In genomic region chr16:69329369-69330285, GRCh38 we compare ENCODE assay signal across 9 cellular contexts. TPM values are rescaled to one million over a fixed set of nuclear protein-coding genes. Genes with fewer than 3 reads are reported as not detected.
A peak's percentile ranks its signal among the peaks of the same experiment; 100 is the strongest.
DNase-seq lines count a peak whose midpoint lies in the region; ATAC-seq and TF ChIP-seq lines count a peak whose summit lies in the region.
"Had no signal": no experiment of that assay in that cellular context is flagged by ENCODE, and none has a peak within 500 bp of the region (broad histone marks: within the 10 kb centered on the region; RNA-seq: fewer than 3 reads in every experiment).

No MANE protein-coding gene starts in this region.

- no peaks in the 10 kb centered on the region for H3K9me3 Mint-ChIP-seq in Caco-2 (ENCODE audit: unreplicated experiment)
- no peaks in the 10 kb centered on the region for H3K9me3 Mint-ChIP-seq in progenitor cell of endocrine pancreas (ENCODE audit: low read depth)

- H3K79me2 ChIP-seq in KMS-11 (ENCODE audit: insufficient read depth, low read depth), result peaks cover 48% of the 10 kb centered on the region

- TF ChIP-seq CTCF in Caco-2 (IDR thresholded peaks at IDR 0.05; ENCODE audit: insufficient read depth in 1 of 2, low read depth in 1 of 2, low read length in 1 of 2, severe bottlenecking in 1 of 2, unreplicated experiment in 1 of 2) (no peak), KMS-11 (conservative IDR thresholded peaks at IDR 0.05; ENCODE audit: low read depth, low read length) (no peak), progenitor cell of endocrine pancreas (IDR thresholded peaks at IDR 0.05; ENCODE audit: unreplicated experiment) (no peak)

- no TSS peak for BruUV-seq in Caco-2 (replicated peaks; lab: Mats Ljungman, UMichigan)

- H3K4me1 Mint-ChIP-seq in Caco-2 (ENCODE audit: low read depth, unreplicated experiment) (peaks cover 30% of the 10 kb centered on the region), progenitor cell of endocrine pancreas (ENCODE audit: low read depth) (peaks cover 12% of the 10 kb centered on the region)

- peaks cover 6% of the 10 kb centered on the region for H3K36me3 ChIP-seq in Caco-2 (ENCODE audit: control insufficient read depth, insufficient read depth, low read length)
- H3K36me3 ChIP-seq in KMS-11 (ENCODE audit: insufficient read depth), result no peaks in the 10 kb centered on the region; the same call in none of the 2 replicates

- intact Hi-C loops in Caco-2 (cut with micrococcal nuclease; ENCODE audit: unreplicated experiment), result loop anchor here (1.0 to 10.0 kb wide), 3 partner anchors 10 to 235 kb away; partner anchors contain the start of genes COG8, NFAT5 and NIP7
- intact Hi-C loops in Right ventricle myocardium superior (cut with DNase I), result no loop called here

- H2AFZ ChIP-seq in KMS-11 (ENCODE audit: low read depth), result peak overlapping the region; percentile 65

- H3K27me3 Mint-ChIP-seq in Caco-2 (ENCODE audit: insufficient read depth, unreplicated experiment) (no peaks in the 10 kb centered on the region), progenitor cell of endocrine pancreas (no peaks in the 10 kb centered on the region)

- H3K4me3 Mint-ChIP-seq in Caco-2 (ENCODE audit: unreplicated experiment) (peak overlapping the region; percentile 87), progenitor cell of endocrine pancreas (ENCODE audit: low read depth) (peak overlapping the region; percentile 77)

- peak overlapping the region; percentile 93 for H3K4me2 ChIP-seq in KMS-11

- ATAC-seq in GM21515 (IDR thresholded peaks at IDR 0.05; ENCODE audit: unreplicated experiment), result peak; percentile 36
- peak; percentile 42 for ATAC-seq in Right ventricle myocardium superior (ENCODE audit: poor library complexity)

- H3K9me3 ChIP-seq in Caco-2, result no peaks in the 10 kb centered on the region

- CTCF ChIA-PET in Caco-2 (lab: Charles Lee), result no interaction called here

- H3K36me3 Mint-ChIP-seq in Caco-2 (ENCODE audit: insufficient read depth, unreplicated experiment) (peaks cover 96% of the 10 kb centered on the region), progenitor cell of endocrine pancreas (ENCODE audit: insufficient read depth) (peaks cover 19% of the 10 kb centered on the region)

- POLR2A ChIA-PET in Caco-2 (lab: Charles Lee), result interaction anchor here (0.6 kb wide), 1 partner anchor 378 kb away, joined by 3 read pairs; no protein-coding TSS in a partner anchor

- H3K4me1 ChIP-seq in Caco-2, result peaks cover 29% of the 10 kb centered on the region
- peaks cover 38% of the 10 kb centered on the region for H3K4me1 ChIP-seq in KMS-11 (ENCODE audit: low read depth, poor library complexity, severe bottlenecking)

- no peaks in the 10 kb centered on the region for H3K27me3 ChIP-seq in Caco-2 (replicated peaks; ENCODE audit: control insufficient read depth, insufficient read depth, low read length)
- H3K27me3 ChIP-seq in KMS-11 (ENCODE audit: insufficient read depth, low read depth), result no peaks in the 10 kb centered on the region

- H3K4me3 ChIP-seq in Caco-2 (ENCODE audit: low read depth, low read length) (peak overlapping the region; percentile 98), KMS-11 (IDR thresholded peaks at IDR 0.05; ENCODE audit: insufficient read depth, low read depth, low read length) (no peak overlapping the region)

- peak overlapping the region; percentile 64 for H3K9ac ChIP-seq in KMS-11

- H4K20me1 ChIP-seq in KMS-11 (ENCODE audit: insufficient read depth), result no peaks in the 10 kb centered on the region

- DNase-seq in Caco-2, result peak; percentile 55 to 69
- peak; percentile 35 for DNase-seq in activated T-helper 1 cell treated with Interleukin-2 at 50 U/mL for 16 hours (ENCODE audit: low read depth)
- peak; percentile 54 for DNase-seq in Right ventricle myocardium superior
- DNase-seq in progenitor cell of endocrine pancreas (ENCODE audit: low spot score, unreplicated experiment), result no peak
- no peak for DNase-seq in ecto neural progenitor cell (ENCODE audit: low spot score)
- DNase-seq in SK-N-DZ (ENCODE audit: low spot score), result no peak

- H3K27ac Mint-ChIP-seq in Caco-2 (ENCODE audit: unreplicated experiment) (peak overlapping the region; percentile 80), progenitor cell of endocrine pancreas (peak overlapping the region; percentile 81)

- peak overlapping the region; percentile 43 for H3K27ac ChIP-seq in KMS-11

RNA-seq across cellular contexts. Expression of gene PDF, which starts 0.8 kb away (rescaled TPM):
- 42.1 and 50.7 TPM in 2 replicates for total RNA-seq in Caco-2 (2022)
- total RNA-seq in Right ventricle myocardium superior, result 5.6 TPM
- total RNA-seq in progenitor cell of endocrine pancreas, result 13.0 and 14.4 TPM in 2 replicates
- 25.4 and 26.0 TPM in 2 replicates for polyA plus RNA-seq in SK-N-DZ (2014; cell fraction: cytosol; rRNA removed)
- polyA plus RNA-seq in SK-N-DZ (2014; cell fraction: nucleus; rRNA removed), result 21.8 and 58.7 TPM in 2 replicates

RNA-seq across cellular contexts. Expression of gene COG8, which starts 9.7 kb away (rescaled TPM):
- total RNA-seq in Caco-2 (2022) (57.4 and 59.1 TPM in 2 replicates), Right ventricle myocardium superior (22.0 TPM), progenitor cell of endocrine pancreas (55.2 and 58.6 TPM in 2 replicates)
- 63.1 and 71.4 TPM in 2 replicates for polyA plus RNA-seq in SK-N-DZ (2014; cell fraction: cytosol; rRNA removed)
- polyA plus RNA-seq in SK-N-DZ (2014; cell fraction: nucleus; rRNA removed), result 57.0 and 77.8 TPM in 2 replicates

RNA-seq across cellular contexts. Expression of gene NIP7, which starts 9.9 kb away (rescaled TPM):
- total RNA-seq in Caco-2 (2022) (65.6 TPM in 2 replicates), Right ventricle myocardium superior (7.3 TPM), progenitor cell of endocrine pancreas (22.9 and 23.8 TPM in 2 replicates)
- polyA plus RNA-seq in SK-N-DZ (2014; cell fraction: cytosol; rRNA removed), result 35.7 and 37.1 TPM in 2 replicates
- 18.7 and 18.8 TPM in 2 replicates for polyA plus RNA-seq in SK-N-DZ (2014; cell fraction: nucleus; rRNA removed)

RNA-seq across cellular contexts. Expression of gene VPS4A, which starts 18.5 kb away (rescaled TPM):
- 42.4 and 45.8 TPM in 2 replicates for total RNA-seq in Caco-2 (2022)
- 28.6 TPM for total RNA-seq in Right ventricle myocardium superior
- total RNA-seq in progenitor cell of endocrine pancreas, result 21.2 and 25.2 TPM in 2 replicates
- polyA plus RNA-seq in SK-N-DZ (2014; cell fraction: cytosol; rRNA removed), result 39.3 and 42.1 TPM in 2 replicates
- polyA plus RNA-seq in SK-N-DZ (2014; cell fraction: nucleus; rRNA removed), result 54.8 and 71.4 TPM in 2 replicates

RNA-seq across cellular contexts. Expression of gene TMED6, which starts 22.0 kb away (rescaled TPM):
- total RNA-seq in Caco-2 (2022) (2.4 TPM in 2 replicates), Right ventricle myocardium superior (not detected), progenitor cell of endocrine pancreas (2.6 and 3.6 TPM in 2 replicates)
- polyA plus RNA-seq in SK-N-DZ (2014; cell fraction: cytosol; rRNA removed), result 0.76 TPM in 1 of 2 replicates, not detected in the other
- polyA plus RNA-seq in SK-N-DZ (2014; cell fraction: nucleus; rRNA removed), result not detected in 2 replicates
- total RNA-seq: SK-MEL-5 had no signal

Comparison
In these comparisons a context has a peak if more than half of its experiments do, and no peak if none do; other contexts are left out.
1. DNase-seq: peak in Caco-2 (2 of 2), activated T-helper 1 cell treated with Interleukin-2 at 50 U/mL for 16 hours (single experiment) and Right ventricle myocardium superior (single experiment); none in progenitor cell of endocrine pancreas (single experiment), ecto neural progenitor cell (single experiment) and SK-N-DZ (single experiment).